ENCODE assay signal across 28 cellular contexts in genomic region chr17:81184596-81184995, GRCh38. TPM values are rescaled to one million over a fixed set of nuclear protein-coding genes. Genes with fewer than 3 reads are reported as not detected.
A peak's percentile ranks its signal among the peaks of the same experiment; 100 is the strongest.
DNase-seq lines count a peak whose midpoint lies in the region; TF ChIP-seq lines count a peak whose summit lies in the region.
"Had no signal": no experiment of that assay in that cellular context is flagged by ENCODE, and none has a peak within 500 bp of the region (broad histone marks: within the 10 kb centered on the region; RNA-seq: fewer than 3 reads in every experiment).

No MANE protein-coding gene starts in this region.

- no peak overlapping the region for H3K14ac ChIP-seq in H9 (ENCODE audit: insufficient read depth, low read length)

- no peak overlapping the region for H4K8ac ChIP-seq in H9 (replicated peaks; ENCODE audit: insufficient read length, low read depth, low read length)

- no peak overlapping the region for H3K18ac ChIP-seq in H9 (ENCODE audit: insufficient read length, low read depth, low read length)

- no peaks in the 10 kb centered on the region for H3K27me3 Mint-ChIP-seq in H9 (ENCODE audit: low read depth)

- H3T11ph ChIP-seq in H9 (ENCODE audit: low read length) = no peak overlapping the region

- no peaks in the 10 kb centered on the region for H3K79me2 ChIP-seq in H9 (ENCODE audit: insufficient read depth, low read length)
- H3K79me2 ChIP-seq in SK-N-SH (ENCODE audit: insufficient read depth) = no peaks in the 10 kb centered on the region
- H3K79me2 ChIP-seq in OCI-LY7 (ENCODE audit: insufficient read depth, low read depth, low read length) = no peaks in the 10 kb centered on the region

- no peak overlapping the region; a peak in 1 of 7 replicates for H3K27ac Mint-ChIP-seq in H9
- H3K27ac Mint-ChIP-seq: activated CD8-positive, alpha-beta T cell treated with anti-CD3 and anti-CD28 coated beads, Interleukin-2, amount 10 ng/mL, durations not matched to agents 7 days and 5 days; activated naive CD4-positive, alpha-beta T cell treated with anti-CD3 and anti-CD28 coated beads, Interleukin-2, amount 50 U/mL, for 72 hours; stimulated activated naive B cell treated with anti-CD40 and anti-IgM and Interleukin-4, amounts not matched to agents 10 μg/mL and 1 μg/mL and 100 μg/mL, for 72 hours had no signal

- DNase-seq in ELF-1 (ENCODE audit: low read depth, low spot score) (peak; percentile 63), H9 (peak; percentile 73), SK-N-SH (peak; percentile 82), myocyte (ENCODE audit: low read depth) (peak; percentile 76), DMS114 treated with DMSO at 0.1 percent for 48 hours (lab: John Stamatoyannopoulos, UW; ENCODE audit: unreplicated experiment) (no peak), AG20443 (ENCODE audit: low spot score) (no peak), OCI-LY7 (ENCODE audit: low spot score) (no peak)
- DNase-seq: activated CD8-positive, alpha-beta T cell treated with anti-CD3 and anti-CD28 coated beads, Interleukin-2, amount 10 ng/mL, durations not matched to agents 7 days and 5 days; activated T-cell treated with anti-CD3 and anti-CD28 coated beads for 4 hours; anterior cingulate cortex; Caco-2; foreskin fibroblast; GM23248; heart left ventricle; left cardiac atrium; mammary epithelial cell; NCI-H1930; NCI-H446 treated with DMSO at 0.1 percent for 48 hours; stimulated activated CD4-positive, alpha-beta T cell treated with anti-CD3 and anti-CD28 coated beads, Interleukin-15, amount 100 ng/mL, for 24 hours; stimulated activated naive B cell treated with anti-CD40 and anti-IgM and Interleukin-4, amounts not matched to agents 10 μg/mL and 1 μg/mL and 100 μg/mL, for 72 hours; T-helper 1 cell; upper lobe of right lung had no signal

- H3K9me3 ChIP-seq in H9 (ENCODE audit: control insufficient read depth, low read depth, low read length) (no peaks in the 10 kb centered on the region), SK-N-SH (no peaks in the 10 kb centered on the region), OCI-LY7 (ENCODE audit: low read length) (no peaks in the 10 kb centered on the region)
- H3K9me3 ChIP-seq: Caco-2, heart left ventricle, neutrophil, upper lobe of right lung had no signal

- H4K5ac ChIP-seq in H9 (ENCODE audit: insufficient read length, low read depth, low read length) = no peak overlapping the region

- no peak overlapping the region for H3K4ac ChIP-seq in H9 (ENCODE audit: low read depth, low read length)

- H3K4me2 ChIP-seq in H9 (ENCODE audit: insufficient read depth, insufficient read length, low read length) (no peak overlapping the region), SK-N-SH (no peak overlapping the region), OCI-LY7 (ENCODE audit: low read length) (no peak overlapping the region)

- H3K36me3 ChIP-seq in SK-N-SH (replicated peaks in 1 of 2; ENCODE audit: control insufficient read depth in 1 of 2, insufficient read depth in 2 of 2, low read length in 1 of 2) (no peaks in the 10 kb centered on the region), OCI-LY7 (ENCODE audit: insufficient read depth, low read length) (peaks cover 3% of the 10 kb centered on the region; the same call in 1 of the 2 replicates)
- H3K36me3 ChIP-seq: neutrophil, upper lobe of right lung had no signal

- TF ChIP-seq EP300 in SK-N-SH (IDR thresholded peaks at IDR 0.05; ENCODE audit: borderline replicate concordance in 1 of 2, low read depth in 1 of 2, low read length in 1 of 2) = no peak

- H2BK20ac ChIP-seq in H9 (ENCODE audit: low read depth, low read length, poor library complexity, severe bottlenecking) = no peak overlapping the region

- H3K4me1 Mint-ChIP-seq in H9 = peaks cover 2 to 4% of the 10 kb centered on the region in 2 experiments; a peak in 1 of 4 replicates
- H3K4me1 Mint-ChIP-seq: stimulated activated naive B cell treated with anti-CD40 and anti-IgM and Interleukin-4, amounts not matched to agents 10 μg/mL and 1 μg/mL and 100 μg/mL, for 72 hours had no signal

- H4K20me1 ChIP-seq in H9 (ENCODE audit: control insufficient read depth, insufficient read depth, insufficient read length) (no peaks in the 10 kb centered on the region), SK-N-SH (ENCODE audit: insufficient read depth) (no peaks in the 10 kb centered on the region), OCI-LY7 (ENCODE audit: insufficient read depth, low read length) (no peaks in the 10 kb centered on the region)

- H4K91ac ChIP-seq in H9 (ENCODE audit: insufficient read length, low read depth, low read length) = no peak overlapping the region

- intact Hi-C loops in OCI-LY7 (cut with micrococcal nuclease; ENCODE audit: unreplicated experiment) = no loop called here

- no peaks in the 10 kb centered on the region for H3K79me1 ChIP-seq in H9 (ENCODE audit: insufficient read depth, low read depth, low read length, poor library complexity, severe bottlenecking)

- H2AK5ac ChIP-seq in H9 (ENCODE audit: insufficient read length, low read length) = no peak overlapping the region

- no peak overlapping the region for H3K23ac ChIP-seq in H9 (ENCODE audit: insufficient read length, low read depth, low read length)

- H2BK5ac ChIP-seq in H9 (ENCODE audit: insufficient read length, low read length) = no peak overlapping the region

- H3K9me3 Mint-ChIP-seq in H9 = no peaks in the 10 kb centered on the region
- H3K9me3 Mint-ChIP-seq: activated naive CD4-positive, alpha-beta T cell treated with anti-CD3 and anti-CD28 coated beads, Interleukin-2, amount 50 U/mL, for 72 hours; stimulated activated naive B cell treated with anti-CD40 and anti-IgM and Interleukin-4, amounts not matched to agents 10 μg/mL and 1 μg/mL and 100 μg/mL, for 72 hours had no signal

- H3K4me3 ChIP-seq in SK-N-SH (ENCODE audit: low read depth in 2 of 2, low read length in 1 of 2) = no peak overlapping the region
- H3K4me3 ChIP-seq in OCI-LY7 (ENCODE audit: low read depth, low read length, poor library complexity, severe bottlenecking) = no peak overlapping the region
- H3K4me3 ChIP-seq: coronary artery, GM23248, heart left ventricle, upper lobe of right lung had no signal

- CTCF ChIA-PET in SK-N-SH (lab: Yijun Ruan, JAX) (interaction anchor here (1.2 kb wide), 1 partner anchor 16 kb away, joined by 4 read pairs; no protein-coding TSS in a partner anchor), OCI-LY7 (lab: Charles Lee; ENCODE audit: unreplicated experiment) (no interaction called here)

- no peak overlapping the region for H3K9ac ChIP-seq in H9 (ENCODE audit: extremely low read depth, insufficient read length, low read length)
- H3K9ac ChIP-seq in SK-N-SH = no peak overlapping the region
- H3K9ac ChIP-seq: GM23248 had no signal

- H3K27me3 ChIP-seq in H9 (ENCODE audit: insufficient read depth, low read length) (no peaks in the 10 kb centered on the region), SK-N-SH (ENCODE audit: insufficient read depth) (no peaks in the 10 kb centered on the region)

- H3K9me2 ChIP-seq in SK-N-SH (no peaks in the 10 kb centered on the region), OCI-LY7 (ENCODE audit: insufficient read depth, low read length) (no peaks in the 10 kb centered on the region)

- no peak overlapping the region for H3K4me3 Mint-ChIP-seq in H9
- H3K4me3 Mint-ChIP-seq: activated CD8-positive, alpha-beta T cell treated with anti-CD3 and anti-CD28 coated beads, Interleukin-2, amount 10 ng/mL, durations not matched to agents 7 days and 5 days; stimulated activated naive B cell treated with anti-CD40 and anti-IgM and Interleukin-4, amounts not matched to agents 10 μg/mL and 1 μg/mL and 100 μg/mL, for 72 hours had no signal

- H3K27ac ChIP-seq in H9 (ENCODE audit: insufficient read length, low read depth, low read length) = no peak overlapping the region
- H3K27ac ChIP-seq in SK-N-SH (ENCODE audit: low read depth in 2 of 2, low read length in 1 of 2) = no peak overlapping the region
- H3K27ac ChIP-seq in OCI-LY7 (ENCODE audit: low read depth, low read length, poor library complexity, severe bottlenecking) = no peak overlapping the region
- H3K27ac ChIP-seq: C4-2B, coronary artery, GM23248, heart left ventricle, neutrophil, upper lobe of right lung had no signal

- H3K56ac ChIP-seq in H9 (ENCODE audit: insufficient read length, low read depth, low read length) = no peak overlapping the region

- WGBS in H9 (ENCODE audit: extremely low coverage, insufficient read length, low lambda C conversion rate) = no CpG with 5 or more reads among the region's 16 CpGs
- WGBS in SK-N-SH (ENCODE audit: low lambda C conversion rate) = 42% methylated on average over 11 of the region's 16 CpGs

- no peak overlapping the region for H2BK120ac ChIP-seq in H9 (ENCODE audit: low read depth, low read length, poor library complexity, severe bottlenecking)

- no TSS peak for BruUV-seq in OCI-LY7 (replicated peaks; lab: Mats Ljungman, UMichigan)

- H2BK15ac ChIP-seq in H9 (ENCODE audit: low read depth, low read length) = no peak overlapping the region

- H3K36me3 Mint-ChIP-seq in H9 (ENCODE audit: insufficient read depth in 1 of 3, low read depth in 3 of 3) = peaks cover 0 to 6% (median 4%) of the 10 kb centered on the region in 3 experiments; a peak in 4 of 7 replicates
- H3K36me3 Mint-ChIP-seq: activated naive CD4-positive, alpha-beta T cell treated with anti-CD3 and anti-CD28 coated beads, Interleukin-2, amount 50 U/mL, for 72 hours had no signal

- H3K23me2 ChIP-seq in H9 (ENCODE audit: insufficient read length, low read depth, low read length, poor library complexity, severe bottlenecking) = no peaks in the 10 kb centered on the region

- TF ChIP-seq RAD21 in SK-N-SH (IDR thresholded peaks at IDR 0.05; ENCODE audit: low read length) = no peak

- peaks cover 5% of the 10 kb centered on the region for H3F3A ChIP-seq in SK-N-SH (replicated peaks; ENCODE audit: insufficient read depth)

- POLR2A ChIA-PET in SK-N-SH (lab: Yijun Ruan, JAX) (no interaction called here), OCI-LY7 (lab: Charles Lee) (no interaction called here)

- no peak overlapping the region for H2BK12ac ChIP-seq in H9 (ENCODE audit: insufficient read length, low read depth, low read length)

- TF ChIP-seq CTCF in H9 (conservative IDR thresholded peaks at IDR 0.05) (no peak), SK-N-SH (IDR thresholded peaks at IDR 0.05) (no peak), OCI-LY7 (conservative IDR thresholded peaks at IDR 0.05; ENCODE audit: low read length) (no peak)

- H3K4me1 ChIP-seq in H9 (ENCODE audit: insufficient read depth, low read length) = no peaks in the 10 kb centered on the region
- peaks cover 0 to 2% of the 10 kb centered on the region in 2 experiments; a peak in 1 of 4 replicates for H3K4me1 ChIP-seq in SK-N-SH (ENCODE audit: control insufficient read depth in 1 of 2, insufficient read depth in 2 of 2, low read depth in 1 of 2, low read length in 1 of 2)
- H3K4me1 ChIP-seq in OCI-LY7 (ENCODE audit: insufficient read depth, low read length, poor library complexity, severe bottlenecking) = no peaks in the 10 kb centered on the region
- H3K4me1 ChIP-seq: Caco-2, upper lobe of right lung had no signal

- H2AFZ ChIP-seq in H9 (ENCODE audit: low read length) (no peak overlapping the region), SK-N-SH (ENCODE audit: low read depth) (no peak overlapping the region), OCI-LY7 (ENCODE audit: low read length) (no peak overlapping the region)
- H2AFZ ChIP-seq: GM23248 had no signal

RNA-seq across cellular contexts. Expression of gene AATK, which starts 18.6 kb away (rescaled TPM):
- 2.3 and 2.4 TPM in 2 replicates for total RNA-seq in H9 (2021)
- 0.19 and 0.51 TPM in 2 replicates for polyA plus RNA-seq in SK-N-SH (2012; rRNA removed)
- 0.28 and 0.43 TPM in 2 replicates for polyA plus RNA-seq in SK-N-SH (2012; cell fraction: cytosol; rRNA removed)
- polyA plus RNA-seq in SK-N-SH (2012; cell fraction: nucleus; rRNA removed) = 1.0 and 1.5 TPM in 2 replicates
- 0.94 and 0.99 TPM in 2 replicates for total RNA-seq in myocyte
- polyA plus RNA-seq in myocyte (2012) = 1.2 TPM
- total RNA-seq in OCI-LY7 (2014; rRNA removed; shearing (Covaris generic)) = 0.03 TPM in 1 of 2 replicates, not detected in the other
- total RNA-seq in OCI-LY7 (2022) = not detected in 2 replicates

RNA-seq across cellular contexts. Expression of gene PVALEF, which starts 19.3 kb away (rescaled TPM):
- total RNA-seq in H9 (2021) (not detected in 2 replicates), myocyte (not detected in 2 replicates), OCI-LY7 (2022) (not detected in 2 replicates)
- not detected in 2 replicates for polyA plus RNA-seq in SK-N-SH (2012; rRNA removed)
- not detected in 2 replicates for polyA plus RNA-seq in SK-N-SH (2012; cell fraction: cytosol; rRNA removed)
- not detected in 2 replicates for polyA plus RNA-seq in SK-N-SH (2012; cell fraction: nucleus; rRNA removed)
- 0.09 TPM for polyA plus RNA-seq in myocyte (2012)
- total RNA-seq in OCI-LY7 (2014; rRNA removed; shearing (Covaris generic)) = not detected in 2 replicates
- total RNA-seq: activated CD8-positive, alpha-beta T cell treated with anti-CD3 and anti-CD28 coated beads, Interleukin-2, amount 10 ng/mL, durations not matched to agents 7 days and 5 days; activated naive CD4-positive, alpha-beta T cell treated with anti-CD3 and anti-CD28 coated beads, Interleukin-2, amount 50 U/mL, for 72 hours; Caco-2; esophagus mucosa; GM23248; heart left ventricle; left cardiac atrium; mammary epithelial cell; posterior vena cava; upper lobe of right lung had no signal
- polyA plus RNA-seq: GM23248, heart left ventricle, mammary epithelial cell had no signal

RNA-seq across cellular contexts. Expression of gene CEP131, which starts 38.2 kb away (rescaled TPM):
- 16.3 and 16.5 TPM in 2 replicates for total RNA-seq in H9 (2021)
- 26.5 and 34.8 TPM in 2 replicates for polyA plus RNA-seq in SK-N-SH (2012; rRNA removed)
- polyA plus RNA-seq in SK-N-SH (2012; cell fraction: cytosol; rRNA removed) = 12.9 and 16.3 TPM in 2 replicates
- polyA plus RNA-seq in SK-N-SH (2012; cell fraction: nucleus; rRNA removed) = 196 and 378 TPM in 2 replicates
- 5.8 and 6.6 TPM in 2 replicates for total RNA-seq in myocyte
- 6.7 TPM for polyA plus RNA-seq in myocyte (2012)
- 32.9 and 35.0 TPM in 2 replicates for total RNA-seq in OCI-LY7 (2014; rRNA removed; shearing (Covaris generic))
- total RNA-seq in OCI-LY7 (2022) = 36.0 and 38.6 TPM in 2 replicates

RNA-seq across cellular contexts. Expression of gene TEPSIN, which starts 54.3 kb away (rescaled TPM):
- 36.2 and 38.8 TPM in 2 replicates for total RNA-seq in H9 (2021)
- 35.3 and 36.1 TPM in 2 replicates for polyA plus RNA-seq in SK-N-SH (2012; rRNA removed)
- 4.6 and 9.6 TPM in 2 replicates for polyA plus RNA-seq in SK-N-SH (2012; cell fraction: cytosol; rRNA removed)
- 379 and 617 TPM in 2 replicates for polyA plus RNA-seq in SK-N-SH (2012; cell fraction: nucleus; rRNA removed)
- total RNA-seq in myocyte = 17.3 and 23.8 TPM in 2 replicates
- 13.9 TPM for polyA plus RNA-seq in myocyte (2012)
- 29.7 and 46.4 TPM in 2 replicates for total RNA-seq in OCI-LY7 (2014; rRNA removed; shearing (Covaris generic))
- total RNA-seq in OCI-LY7 (2022) = 75.3 and 78.9 TPM in 2 replicates

RNA-seq across cellular contexts. Expression of gene NDUFAF8, which starts 54.5 kb away (rescaled TPM):
- total RNA-seq in H9 (2021) (53.1 and 60.1 TPM in 2 replicates), myocyte (29.2 and 45.7 TPM in 2 replicates), OCI-LY7 (2022) (151 and 165 TPM in 2 replicates)
- 194 and 229 TPM in 2 replicates for polyA plus RNA-seq in SK-N-SH (2012; rRNA removed)
- polyA plus RNA-seq in SK-N-SH (2012; cell fraction: cytosol; rRNA removed) = 230 and 349 TPM in 2 replicates
- polyA plus RNA-seq in SK-N-SH (2012; cell fraction: nucleus; rRNA removed) = 139 and 227 TPM in 2 replicates
- 164 TPM for polyA plus RNA-seq in myocyte (2012)
- 129 and 161 TPM in 2 replicates for total RNA-seq in OCI-LY7 (2014; rRNA removed; shearing (Covaris generic))

Comparison
In these comparisons a context has a peak if more than half of its experiments do, and no peak if none do; other contexts are left out.
1. DNase-seq: peak in ELF-1 (single experiment), H9 (single experiment), SK-N-SH (single experiment) and myocyte (single experiment); none in DMS114 treated with DMSO at 0.1 percent for 48 hours (single experiment), AG20443 (single experiment) and OCI-LY7 (single experiment).